ENCODE assay signal across 9 cellular contexts in genomic region chr4:138555584-138555983, GRCh38.
DNase-seq lines count a peak whose midpoint lies in the region; ATAC-seq and TF ChIP-seq lines count a peak whose summit lies in the region.
"Had no signal": no experiment of that assay in that cellular context is flagged by ENCODE, and none has a peak within 500 bp of the region (broad histone marks: within the 10 kb centered on the region; RNA-seq: fewer than 3 reads in every experiment).

No MANE protein-coding gene starts in this region.

- peak; percentile 39 for TF ChIP-seq CTCF in neural cell (IDR thresholded peaks at IDR 0.05; ENCODE audit: poor library complexity, severe bottlenecking)

- no peaks in the 10 kb centered on the region for H3K9me3 ChIP-seq in neural cell (ENCODE audit: low read length)

- H3K27me3 ChIP-seq in neural cell (ENCODE audit: insufficient read depth, low read depth, low read length) = no peaks in the 10 kb centered on the region

- H3K4me2 ChIP-seq in neural cell (ENCODE audit: low read length) = no peak overlapping the region

- H3K27ac ChIP-seq in neural cell (ENCODE audit: low read length) = no peak overlapping the region

- ATAC-seq in HG03097 (IDR thresholded peaks at IDR 0.05; ENCODE audit: low FRiP score, unreplicated experiment) (peak; percentile 94), GM18517 (IDR thresholded peaks at IDR 0.05; ENCODE audit: unreplicated experiment) (no peak)

- H3K36me3 ChIP-seq in neural cell (ENCODE audit: insufficient read depth, low read length) = no peaks in the 10 kb centered on the region

- H4K20me1 ChIP-seq in neural cell (ENCODE audit: insufficient read depth) = no peaks in the 10 kb centered on the region

- TF ChIP-seq RAD21 in neural cell (conservative IDR thresholded peaks at IDR 0.05) = no peak

- peak; percentile 14 for DNase-seq in DMS 273 (lab: John Stamatoyannopoulos, UW; ENCODE audit: unreplicated experiment)
- no peak for DNase-seq in DMS 273 treated with DMSO at 0.1 percent for 48 hours (lab: John Stamatoyannopoulos, UW)
- peak; percentile 68 for DNase-seq in SIG-M5 treated with dmso at 0.1 percent for 504 hours (lab: John Stamatoyannopoulos, UW; ENCODE audit: unreplicated experiment)
- no peak for DNase-seq in stimulated activated CD8-positive, alpha-beta memory T cell treated with anti-CD3 and anti-CD28 coated beads, Interleukin-4, amount 100 ng/mL, for 48 hours
- no peak for DNase-seq in GF-D8 (lab: John Stamatoyannopoulos, UW)
- DNase-seq: 8988T had no signal

- no peak overlapping the region for H3K4me3 ChIP-seq in neural cell (ENCODE audit: low read length)

- H3K9me2 ChIP-seq in neural cell (ENCODE audit: insufficient read depth, low read length) = no peaks in the 10 kb centered on the region

- no peaks in the 10 kb centered on the region for H3F3A ChIP-seq in neural cell (ENCODE audit: insufficient read depth, low read length, poor library complexity, severe bottlenecking)

- no peak overlapping the region for H3K9ac ChIP-seq in neural cell (ENCODE audit: low read length)

- H3K79me2 ChIP-seq in neural cell (replicated peaks; ENCODE audit: insufficient read depth, low read length) = no peaks in the 10 kb centered on the region

- TF ChIP-seq EP300 in neural cell (conservative IDR thresholded peaks at IDR 0.05; ENCODE audit: poor library complexity, severe bottlenecking) = no peak

- H2AFZ ChIP-seq in neural cell (ENCODE audit: low read depth, low read length) = no peak overlapping the region

TF ChIP-seq in neural cell, 6 proteins besides CTCF, POLR2A, EP300 and RAD21:
- TF ChIP-seq TAF1 (IDR thresholded peaks at IDR 0.05; ENCODE audit: low read depth) (no peak), EZH2 (IDR thresholded peaks at IDR 0.05; ENCODE audit: borderline replicate concordance, insufficient read depth, low read length, poor library complexity, severe bottlenecking) (no peak), POLR2AphosphoS5 (IDR thresholded peaks at IDR 0.05) (no peak), SMC3 (conservative IDR thresholded peaks at IDR 0.05; ENCODE audit: poor library complexity) (no peak)
TF ChIP-seq in neural cell: peak in this region for 0.

Comparison
In these comparisons a context has a peak if more than half of its experiments do, and no peak if none do; other contexts are left out.
1. DNase-seq: peak in DMS 273 (single experiment) and SIG-M5 treated with dmso at 0.1 percent for 504 hours (single experiment); none in DMS 273 treated with DMSO at 0.1 percent for 48 hours (single experiment), stimulated activated CD8-positive, alpha-beta memory T cell treated with anti-CD3 and anti-CD28 coated beads, Interleukin-4, amount 100 ng/mL, for 48 hours (single experiment) and GF-D8 (single experiment).